ENCODE assay signal across 2 cellular contexts in genomic region chr17:1742371-1743093, GRCh38.
TF ChIP-seq lines count a peak whose summit lies in the region.

SERPINF2 (plus strand) TSS chr17:1742871; CDS start chr17:1744996, 2,125 bp downstream.

TF ChIP-seq in GM12878, 131 proteins besides CTCF, POLR2A, EP300 and RAD21:
- no peak for TF ChIP-seq HCFC1 (IDR thresholded peaks at IDR 0.05; ENCODE audit: low read length)
- TF ChIP-seq TBL1XR1 (IDR thresholded peaks at IDR 0.05; ENCODE audit: low read depth, low read length), result no peak
- TF ChIP-seq EGR1 (IDR thresholded peaks at IDR 0.05; ENCODE audit: borderline replicate concordance in 1 of 2, low read depth in 2 of 2, low read length in 2 of 2), result no peak
- no peak for TF ChIP-seq RFX5 (IDR thresholded peaks at IDR 0.05; ENCODE audit: low read depth, low read length)
- TF ChIP-seq STAT3 (IDR thresholded peaks at IDR 0.05; ENCODE audit: low read depth, low read length), result no peak
- no peak for TF ChIP-seq ZNF217 (IDR thresholded peaks at IDR 0.05)
- TF ChIP-seq, protein P1, sequence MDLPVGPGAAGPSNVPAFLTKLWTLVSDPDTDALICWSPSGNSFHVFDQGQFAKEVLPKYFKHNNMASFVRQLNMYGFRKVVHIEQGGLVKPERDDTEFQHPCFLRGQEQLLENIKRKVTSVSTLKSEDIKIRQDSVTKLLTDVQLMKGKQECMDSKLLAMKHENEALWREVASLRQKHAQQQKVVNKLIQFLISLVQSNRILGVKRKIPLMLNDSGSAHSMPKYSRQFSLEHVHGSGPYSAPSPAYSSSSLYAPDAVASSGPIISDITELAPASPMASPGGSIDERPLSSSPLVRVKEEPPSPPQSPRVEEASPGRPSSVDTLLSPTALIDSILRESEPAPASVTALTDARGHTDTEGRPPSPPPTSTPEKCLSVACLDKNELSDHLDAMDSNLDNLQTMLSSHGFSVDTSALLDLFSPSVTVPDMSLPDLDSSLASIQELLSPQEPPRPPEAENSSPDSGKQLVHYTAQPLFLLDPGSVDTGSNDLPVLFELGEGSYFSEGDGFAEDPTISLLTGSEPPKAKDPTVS (IDR thresholded peaks at IDR 0.05; ENCODE audit: low read depth, low read length), result no peak
- TF ChIP-seq E2F8 (IDR thresholded peaks at IDR 0.05; ENCODE audit: low read depth, partially characterized antibody), result no peak
- TF ChIP-seq TARDBP (IDR thresholded peaks at IDR 0.05; ENCODE audit: borderline replicate concordance), result no peak
- TF ChIP-seq TCF12 (IDR thresholded peaks at IDR 0.05; ENCODE audit: low read depth, low read length), result no peak
- TF ChIP-seq, protein P2, sequence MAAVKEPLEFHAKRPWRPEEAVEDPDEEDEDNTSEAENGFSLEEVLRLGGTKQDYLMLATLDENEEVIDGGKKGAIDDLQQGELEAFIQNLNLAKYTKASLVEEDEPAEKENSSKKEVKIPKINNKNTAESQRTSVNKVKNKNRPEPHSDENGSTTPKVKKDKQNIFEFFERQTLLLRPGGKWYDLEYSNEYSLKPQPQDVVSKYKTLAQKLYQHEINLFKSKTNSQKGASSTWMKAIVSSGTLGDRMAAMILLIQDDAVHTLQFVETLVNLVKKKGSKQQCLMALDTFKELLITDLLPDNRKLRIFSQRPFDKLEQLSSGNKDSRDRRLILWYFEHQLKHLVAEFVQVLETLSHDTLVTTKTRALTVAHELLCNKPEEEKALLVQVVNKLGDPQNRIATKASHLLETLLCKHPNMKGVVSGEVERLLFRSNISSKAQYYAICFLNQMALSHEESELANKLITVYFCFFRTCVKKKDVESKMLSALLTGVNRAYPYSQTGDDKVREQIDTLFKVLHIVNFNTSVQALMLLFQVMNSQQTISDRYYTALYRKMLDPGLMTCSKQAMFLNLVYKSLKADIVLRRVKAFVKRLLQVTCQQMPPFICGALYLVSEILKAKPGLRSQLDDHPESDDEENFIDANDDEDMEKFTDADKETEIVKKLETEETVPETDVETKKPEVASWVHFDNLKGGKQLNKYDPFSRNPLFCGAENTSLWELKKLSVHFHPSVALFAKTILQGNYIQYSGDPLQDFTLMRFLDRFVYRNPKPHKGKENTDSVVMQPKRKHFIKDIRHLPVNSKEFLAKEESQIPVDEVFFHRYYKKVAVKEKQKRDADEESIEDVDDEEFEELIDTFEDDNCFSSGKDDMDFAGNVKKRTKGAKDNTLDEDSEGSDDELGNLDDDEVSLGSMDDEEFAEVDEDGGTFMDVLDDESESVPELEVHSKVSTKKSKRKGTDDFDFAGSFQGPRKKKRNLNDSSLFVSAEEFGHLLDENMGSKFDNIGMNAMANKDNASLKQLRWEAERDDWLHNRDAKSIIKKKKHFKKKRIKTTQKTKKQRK (IDR thresholded peaks at IDR 0.05; ENCODE audit: low read depth, low read length), result no peak
- no peak for TF ChIP-seq NBN (IDR thresholded peaks at IDR 0.05)
- no peak for TF ChIP-seq BACH1 (IDR thresholded peaks at IDR 0.05; ENCODE audit: borderline replicate concordance)
- no peak for TF ChIP-seq CREM (IDR thresholded peaks at IDR 0.05; ENCODE audit: low read depth)
- no peak for TF ChIP-seq ATF3 (IDR thresholded peaks at IDR 0.05; ENCODE audit: borderline replicate concordance, extremely low read depth, low read depth, low read length)
- no peak for TF ChIP-seq EZH2 (IDR thresholded peaks at IDR 0.05; ENCODE audit: borderline replicate concordance, control insufficient read depth, low read depth, low read length)
- no peak for TF ChIP-seq NFIC (IDR thresholded peaks at IDR 0.05; ENCODE audit: low read depth, low read length)

TF ChIP-seq in liver, 16 proteins besides CTCF, POLR2A, EP300 and RAD21:
- TF ChIP-seq TAF1 (conservative IDR thresholded peaks at IDR 0.05) (peak; percentile 95), JUND (IDR thresholded peaks at IDR 0.05) (peak; percentile 31 to 58), ZBTB33 (IDR thresholded peaks at IDR 0.05) (peak; percentile 68), HNF4G (IDR thresholded peaks at IDR 0.05) (peak; percentile 53), FOXA1 (IDR thresholded peaks at IDR 0.05) (peak; percentile 91), YY1 (IDR thresholded peaks at IDR 0.05) (peak; percentile 72), SP1 (IDR thresholded peaks at IDR 0.05) (peak; percentile 89), ATF3 (IDR thresholded peaks at IDR 0.05) (peak; percentile 46), FOXA2 (IDR thresholded peaks at IDR 0.05) (peak; percentile 91), HNF4A (conservative IDR thresholded peaks at IDR 0.05) (peak; percentile 80 to 90), RXRA (IDR thresholded peaks at IDR 0.05) (peak; percentile 84 to 97), EGR1 (IDR thresholded peaks at IDR 0.05; ENCODE audit: low read depth in 2 of 2) (peak in 1 of 2 donors; percentile 57), GABPA (IDR thresholded peaks at IDR 0.05 in 1 of 2, conservative IDR thresholded peaks at IDR 0.05 in 1 of 2) (peak in 1 of 2 donors; percentile 42), NR2F2 (IDR thresholded peaks at IDR 0.05) (peak; percentile 52)
- TF ChIP-seq, protein P3, sequence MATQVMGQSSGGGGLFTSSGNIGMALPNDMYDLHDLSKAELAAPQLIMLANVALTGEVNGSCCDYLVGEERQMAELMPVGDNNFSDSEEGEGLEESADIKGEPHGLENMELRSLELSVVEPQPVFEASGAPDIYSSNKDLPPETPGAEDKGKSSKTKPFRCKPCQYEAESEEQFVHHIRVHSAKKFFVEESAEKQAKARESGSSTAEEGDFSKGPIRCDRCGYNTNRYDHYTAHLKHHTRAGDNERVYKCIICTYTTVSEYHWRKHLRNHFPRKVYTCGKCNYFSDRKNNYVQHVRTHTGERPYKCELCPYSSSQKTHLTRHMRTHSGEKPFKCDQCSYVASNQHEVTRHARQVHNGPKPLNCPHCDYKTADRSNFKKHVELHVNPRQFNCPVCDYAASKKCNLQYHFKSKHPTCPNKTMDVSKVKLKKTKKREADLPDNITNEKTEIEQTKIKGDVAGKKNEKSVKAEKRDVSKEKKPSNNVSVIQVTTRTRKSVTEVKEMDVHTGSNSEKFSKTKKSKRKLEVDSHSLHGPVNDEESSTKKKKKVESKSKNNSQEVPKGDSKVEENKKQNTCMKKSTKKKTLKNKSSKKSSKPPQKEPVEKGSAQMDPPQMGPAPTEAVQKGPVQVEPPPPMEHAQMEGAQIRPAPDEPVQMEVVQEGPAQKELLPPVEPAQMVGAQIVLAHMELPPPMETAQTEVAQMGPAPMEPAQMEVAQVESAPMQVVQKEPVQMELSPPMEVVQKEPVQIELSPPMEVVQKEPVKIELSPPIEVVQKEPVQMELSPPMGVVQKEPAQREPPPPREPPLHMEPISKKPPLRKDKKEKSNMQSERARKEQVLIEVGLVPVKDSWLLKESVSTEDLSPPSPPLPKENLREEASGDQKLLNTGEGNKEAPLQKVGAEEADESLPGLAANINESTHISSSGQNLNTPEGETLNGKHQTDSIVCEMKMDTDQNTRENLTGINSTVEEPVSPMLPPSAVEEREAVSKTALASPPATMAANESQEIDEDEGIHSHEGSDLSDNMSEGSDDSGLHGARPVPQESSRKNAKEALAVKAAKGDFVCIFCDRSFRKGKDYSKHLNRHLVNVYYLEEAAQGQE (IDR thresholded peaks at IDR 0.05), result peak; percentile 65
- TF ChIP-seq, protein P4, sequence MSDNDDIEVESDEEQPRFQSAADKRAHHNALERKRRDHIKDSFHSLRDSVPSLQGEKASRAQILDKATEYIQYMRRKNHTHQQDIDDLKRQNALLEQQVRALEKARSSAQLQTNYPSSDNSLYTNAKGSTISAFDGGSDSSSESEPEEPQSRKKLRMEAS (IDR thresholded peaks at IDR 0.05), result peak; percentile 80
TF ChIP-seq in liver: peak in this region for 16.
